35 cellular contexts compared by ENCODE assay signal in the genomic region with DNA sequence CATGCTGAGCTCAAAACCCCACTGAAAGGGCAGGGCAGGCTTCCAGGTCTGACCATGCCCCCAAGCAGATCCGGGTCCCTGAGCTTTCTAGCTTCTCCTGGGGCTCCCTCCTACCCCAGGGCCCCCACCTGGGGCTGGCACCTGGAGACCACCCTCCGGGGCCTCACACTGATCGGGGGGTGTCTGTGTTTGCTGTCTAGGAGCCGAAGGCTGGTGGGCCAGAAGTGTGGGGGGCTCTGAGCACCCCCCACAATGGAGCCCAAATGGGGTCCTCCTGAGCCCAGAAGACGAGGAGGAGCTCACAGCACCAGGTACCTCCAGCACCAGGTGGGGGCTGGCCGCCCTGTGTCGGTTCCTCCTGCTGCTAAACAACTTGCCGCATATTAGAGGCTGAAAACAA. TPM values are rescaled to one million over a fixed set of nuclear protein-coding genes. Genes with fewer than 3 reads are reported as not detected.
"Had no signal": no experiment of that assay in that cellular context is flagged by ENCODE, and none has a peak within 500 bp of the region (broad histone marks: within the 10 kb centered on the region; RNA-seq: fewer than 3 reads in every experiment).

No MANE protein-coding gene starts in this region.

- DNase-seq: activated effector memory CD4-positive, alpha-beta T cell treated with anti-CD3 and anti-CD28 coated beads, Interleukin-2, amount 50 U/mL, for 16 hours; activated effector memory CD4-positive, alpha-beta T cell treated with Interleukin-2 at 50 U/mL for 16 hours; activated gamma-delta T cell; activated gamma-delta T cell treated with Interleukin-2 at 50 U/mL for 16 hours; activated naive CD4-positive, alpha-beta T cell; activated naive CD4-positive, alpha-beta T cell treated with anti-CD3 and anti-CD28 coated beads for 36 hours; activated naive CD4-positive, alpha-beta T cell treated with anti-CD3 and anti-CD28 coated beads, Interleukin-2, amount 10 ng/mL, durations not matched to agents 7 days and 5 days; activated naive CD4-positive, alpha-beta T cell treated with anti-CD3 and anti-CD28 coated beads, Interleukin-2, amount 50 U/mL, for 16 hours; activated naive CD4-positive, alpha-beta T cell treated with Interleukin-2 at 50 U/mL for 16 hours; activated naive CD8-positive, alpha-beta T cell treated with anti-CD3 and anti-CD28 coated beads for 36 hours; activated naive CD8-positive, alpha-beta T cell treated with anti-CD3 and anti-CD28 coated beads, Interleukin-2, amount 10 ng/mL, durations not matched to agents 7 days and 5 days; activated naive CD8-positive, alpha-beta T cell treated with anti-CD3 and anti-CD28 coated beads, Interleukin-2, amount 50 U/mL, for 24 hours; activated T-cell treated with anti-CD3 and anti-CD28 coated beads for 4 hours; activated T-cell treated with anti-CD3 and anti-CD28 coated beads, Interleukin-2, amount 50 U/mL, for 1 hour; activated T-cell treated with anti-CD3 and anti-CD28 coated beads, Interleukin-2, amount 50 U/mL, for 24 hours; activated T-cell treated with anti-CD3 and anti-CD28 coated beads, Interleukin-2, amount 50 U/mL, for 4 hours; activated T-cell treated with anti-CD3 and anti-CD28 coated beads, Interleukin-2, amount 50 U/mL, for 48 hours; activated T-cell treated with anti-CD3 and anti-CD28 coated beads, Interleukin-2, amount 50 U/mL, for 72 hours; adrenal gland; amniotic stem cell; amygdala; anterior cingulate cortex; aorta; body of pancreas; brain microvascular endothelial cell; caudate nucleus; central memory CD4-positive, alpha-beta T cell; cerebellar nuclear complex had no signal

- H3K36me3 ChIP-seq: adrenal gland, ascending aorta, brain microvascular endothelial cell, breast epithelium, cardiac muscle cell had no signal

- H3K4me3 ChIP-seq: adrenal gland, ascending aorta, body of pancreas, breast epithelium, cardiac muscle cell had no signal

- ATAC-seq: activated naive CD4-positive, alpha-beta T cell treated with anti-CD3 and anti-CD28 coated beads, Interleukin-2, amount 50 U/mL, for 72 hours; activated naive CD8-positive, alpha-beta T cell treated with anti-CD3 and anti-CD28 coated beads, Interleukin-2, amount 50 U/mL, for 24 hours; activated T-cell treated with anti-CD3 and anti-CD28 coated beads, Interleukin-2, amount 50 U/mL, for 4 hours; activated T-cell treated with anti-CD3 and anti-CD28 coated beads, Interleukin-2, amount 50 U/mL, for 72 hours; activated T-helper 17 cell treated with anti-CD3 and anti-CD28 coated beads, Interleukin-2, amount 50 U/mL, for 72 hours; body of pancreas had no signal

- H3K4me1 ChIP-seq: adrenal gland, ascending aorta, breast epithelium had no signal

- H3K9me3 ChIP-seq: adrenal gland, ascending aorta, body of pancreas, breast epithelium had no signal

- H3K27ac ChIP-seq: adrenal gland, ascending aorta, body of pancreas, brain microvascular endothelial cell, breast epithelium, cardiac muscle cell had no signal

- H3K27me3 ChIP-seq: adrenal gland, ascending aorta, body of pancreas, cardiac muscle cell had no signal

RNA-seq across cellular contexts. Expression of a gene that starts 39.8 kb away (rescaled TPM):
- total RNA-seq: activated T-helper 2 cell treated with anti-CD3 and anti-CD28 coated beads, Interferon-gamma antibody, Interleukin-2, Interleukin-4, amounts not matched to agents 10 μg/mL and 5 μg/mL and 100 μg/mL, durations not matched to agents 14 hours and 24 hours and 36 hours; bronchial epithelial cell had no signal
